In genomic region chr14:101004954-101005353, GRCh38 we compare ENCODE assay signal across 14 cellular contexts.
DNase-seq lines count a peak whose midpoint lies in the region; ATAC-seq, FAIRE-seq and TF ChIP-seq lines count a peak whose summit lies in the region.
"Had no signal": no experiment of that assay in that cellular context is flagged by ENCODE, and none has a peak within 500 bp of the region (broad histone marks: within the 10 kb centered on the region; RNA-seq: fewer than 3 reads in every experiment).

No MANE protein-coding gene starts in this region.

- DNase-seq in ELR (ENCODE audit: low read depth) (peak; percentile 33), NCI-H1092 (lab: John Stamatoyannopoulos, UW) (peak; percentile 0), fibroblast of lung (ENCODE audit: low read depth in 2 of 2) (peak; percentile 31 to 79), posterior vena cava (ENCODE audit: low spot score) (peak; percentile 66), SK-N-SH (no peak), GM19239 (ENCODE audit: insufficient read length, low spot score) (no peak), urothelium cell line (ENCODE audit: low spot score) (no peak)
- DNase-seq: activated CD4-positive, alpha-beta T cell treated with anti-CD3 and anti-CD28 coated beads, Interleukin-2, amount 50 U/mL, for 4 hours; activated gamma-delta T cell; NCI-H226; T-helper 2 cell had no signal

- no peak for TF ChIP-seq CTCF in fibroblast of lung (conservative IDR thresholded peaks at IDR 0.05 in 1 of 2, IDR thresholded peaks at IDR 0.05 in 1 of 2; ENCODE audit: low read depth in 1 of 2, low read length in 2 of 2)
- no peak for TF ChIP-seq CTCF in SK-N-SH (IDR thresholded peaks at IDR 0.05)

- intact Hi-C loops in posterior vena cava (cut with DNase I): loop anchor here in 1 of 2 donors (1.0 kb wide), 1 partner anchor 28 kb away; no protein-coding TSS in a partner anchor

- H3K4me2 ChIP-seq in fibroblast of lung (ENCODE audit: extremely low read depth, insufficient read depth, low read length) (no peak overlapping the region), SK-N-SH (no peak overlapping the region)

- no peak for TF ChIP-seq RAD21 in SK-N-SH (IDR thresholded peaks at IDR 0.05; ENCODE audit: low read length)

- H3K36me3 ChIP-seq in fibroblast of lung (ENCODE audit: control insufficient read depth, insufficient read depth, low read length) (peaks cover 8% of the 10 kb centered on the region), SK-N-SH (replicated peaks in 1 of 2; ENCODE audit: control insufficient read depth in 1 of 2, insufficient read depth in 2 of 2, low read length in 1 of 2) (no peaks in the 10 kb centered on the region)
- H3K36me3 ChIP-seq: cardiac muscle cell, Peyer's patch had no signal

- no peak for TF ChIP-seq EP300 in SK-N-SH (IDR thresholded peaks at IDR 0.05; ENCODE audit: borderline replicate concordance in 1 of 2, low read depth in 1 of 2, low read length in 1 of 2)

- FAIRE-seq in GM19239 (lab: Jason Lieb, UNC): no peak
- FAIRE-seq in urothelium cell line (lab: Jason Lieb, UNC): no peak

- H3K4me3 ChIP-seq in fibroblast of lung (replicated peaks in 1 of 4; ENCODE audit: control extremely low read depth in 1 of 4, insufficient read depth in 1 of 4, low read depth in 3 of 4, low read length in 4 of 4) (no peak overlapping the region), SK-N-SH (ENCODE audit: low read depth in 2 of 2, low read length in 1 of 2) (no peak overlapping the region)
- H3K4me3 ChIP-seq: cardiac muscle cell, Peyer's patch had no signal

- WGBS in SK-N-SH (ENCODE audit: low lambda C conversion rate): 45% methylated on average over 10 of the region's 10 CpGs

- H2AFZ ChIP-seq in fibroblast of lung (ENCODE audit: low read length) (no peak overlapping the region), SK-N-SH (ENCODE audit: low read depth) (no peak overlapping the region)

- CTCF ChIA-PET in SK-N-SH (lab: Yijun Ruan, JAX): interaction anchor here (0.6 to 1.7 kb wide), 3 partner anchors 230 to 1192 kb away, joined by 3 to 4 read pairs (median 4); no protein-coding TSS in a partner anchor

- no peak overlapping the region for H3K27ac ChIP-seq in fibroblast of lung (ENCODE audit: insufficient read depth, low read length)
- peak overlapping the region in 1 of 2 experiments; percentile 75; a peak in 1 of 4 replicates for H3K27ac ChIP-seq in SK-N-SH (ENCODE audit: low read depth in 2 of 2, low read length in 1 of 2)
- H3K27ac ChIP-seq: cardiac muscle cell, Peyer's patch had no signal

- H3K79me2 ChIP-seq in fibroblast of lung (ENCODE audit: control insufficient read depth, insufficient read depth, low read length) (no peaks in the 10 kb centered on the region), SK-N-SH (ENCODE audit: insufficient read depth) (no peaks in the 10 kb centered on the region)

- no peaks in the 10 kb centered on the region for H3K27me3 ChIP-seq in fibroblast of lung (ENCODE audit: control insufficient read depth, insufficient read depth, low read length)
- H3K27me3 ChIP-seq in SK-N-SH (ENCODE audit: insufficient read depth): no peaks in the 10 kb centered on the region
- H3K27me3 ChIP-seq: cardiac muscle cell, Peyer's patch had no signal

- H3K4me1 ChIP-seq in fibroblast of lung (ENCODE audit: control insufficient read depth, extremely low read depth, insufficient read depth, low read length): no peaks in the 10 kb centered on the region
- H3K4me1 ChIP-seq in SK-N-SH (ENCODE audit: control insufficient read depth in 1 of 2, insufficient read depth in 2 of 2, low read depth in 1 of 2, low read length in 1 of 2): peaks cover 0 to 43% of the 10 kb centered on the region in 2 experiments; a peak in 2 of 4 replicates
- H3K4me1 ChIP-seq: Peyer's patch had no signal

- H3K9me2 ChIP-seq in SK-N-SH: no peaks in the 10 kb centered on the region

- no peaks in the 10 kb centered on the region for H3K9me3 ChIP-seq in fibroblast of lung (ENCODE audit: control insufficient read depth, insufficient read depth, low read depth, low read length)
- H3K9me3 ChIP-seq in SK-N-SH: no peaks in the 10 kb centered on the region
- H3K9me3 ChIP-seq: Peyer's patch had no signal

- H4K20me1 ChIP-seq in fibroblast of lung (ENCODE audit: control insufficient read depth, extremely low read depth, insufficient read depth, low read length): no peaks in the 10 kb centered on the region
- no peaks in the 10 kb centered on the region for H4K20me1 ChIP-seq in SK-N-SH (ENCODE audit: insufficient read depth)

- POLR2A ChIA-PET in SK-N-SH (lab: Yijun Ruan, JAX): interaction anchor here (1.2 kb wide), 1 partner anchor 103 kb away, joined by 3 read pairs; no protein-coding TSS in a partner anchor

- no peaks in the 10 kb centered on the region for H3F3A ChIP-seq in SK-N-SH (replicated peaks; ENCODE audit: insufficient read depth)

- no peak for ATAC-seq in HG03354 (IDR thresholded peaks at IDR 0.05; ENCODE audit: poor library complexity, severe bottlenecking, unreplicated experiment)

- H3K9ac ChIP-seq in fibroblast of lung (ENCODE audit: insufficient read depth, low read length) (no peak overlapping the region), SK-N-SH (no peak overlapping the region)

TF ChIP-seq in SK-N-SH, 30 proteins besides CTCF, POLR2A, EP300 and RAD21:
- TF ChIP-seq USF2 (IDR thresholded peaks at IDR 0.05; ENCODE audit: borderline replicate concordance, low read depth, low read length) (no peak), TCF12 (IDR thresholded peaks at IDR 0.05) (no peak), SMC3 (IDR thresholded peaks at IDR 0.05; ENCODE audit: low read depth, low read length) (no peak), RXRA (IDR thresholded peaks at IDR 0.05; ENCODE audit: borderline replicate concordance, low read depth) (no peak), FOSL2 (IDR thresholded peaks at IDR 0.05; ENCODE audit: borderline replicate concordance, low read depth) (no peak)
- TF ChIP-seq, protein P1, sequence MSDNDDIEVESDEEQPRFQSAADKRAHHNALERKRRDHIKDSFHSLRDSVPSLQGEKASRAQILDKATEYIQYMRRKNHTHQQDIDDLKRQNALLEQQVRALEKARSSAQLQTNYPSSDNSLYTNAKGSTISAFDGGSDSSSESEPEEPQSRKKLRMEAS (IDR thresholded peaks at IDR 0.05; ENCODE audit: low read depth): no peak
- TF ChIP-seq, protein P2, sequence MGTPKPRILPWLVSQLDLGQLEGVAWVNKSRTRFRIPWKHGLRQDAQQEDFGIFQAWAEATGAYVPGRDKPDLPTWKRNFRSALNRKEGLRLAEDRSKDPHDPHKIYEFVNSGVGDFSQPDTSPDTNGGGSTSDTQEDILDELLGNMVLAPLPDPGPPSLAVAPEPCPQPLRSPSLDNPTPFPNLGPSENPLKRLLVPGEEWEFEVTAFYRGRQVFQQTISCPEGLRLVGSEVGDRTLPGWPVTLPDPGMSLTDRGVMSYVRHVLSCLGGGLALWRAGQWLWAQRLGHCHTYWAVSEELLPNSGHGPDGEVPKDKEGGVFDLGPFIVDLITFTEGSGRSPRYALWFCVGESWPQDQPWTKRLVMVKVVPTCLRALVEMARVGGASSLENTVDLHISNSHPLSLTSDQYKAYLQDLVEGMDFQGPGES (IDR thresholded peaks at IDR 0.05; ENCODE audit: low read depth, low read length): no peak

Comparison
In these comparisons a context has a peak if more than half of its experiments do, and no peak if none do; other contexts are left out.
1. DNase-seq: peak in ELR (single experiment), NCI-H1092 (single experiment), fibroblast of lung (2 of 2) and posterior vena cava (single experiment); none in SK-N-SH (single experiment), GM19239 (single experiment) and urothelium cell line (single experiment).